ENCODE assay signal across 1 cellular context in genomic region chr6:4021133-4021861, GRCh38.
TF ChIP-seq lines count a peak whose summit lies in the region.

No MANE protein-coding gene starts in this region.

TF ChIP-seq in HepG2, 621 proteins besides CTCF, POLR2A, EP300 and RAD21 (continued from another document and continues in another):
- TF ChIP-seq MIER2 (CRISPR knock-in tag; IDR thresholded peaks at IDR 0.05), result 0 out of 2 replicates have a peak, but pooled peaks have one; percentile 5
- no peak for TF ChIP-seq ZNF883 (CRISPR knock-in tag; IDR thresholded peaks at IDR 0.05; ENCODE audit: not compliant biosample characterization)
- TF ChIP-seq, protein P1, sequence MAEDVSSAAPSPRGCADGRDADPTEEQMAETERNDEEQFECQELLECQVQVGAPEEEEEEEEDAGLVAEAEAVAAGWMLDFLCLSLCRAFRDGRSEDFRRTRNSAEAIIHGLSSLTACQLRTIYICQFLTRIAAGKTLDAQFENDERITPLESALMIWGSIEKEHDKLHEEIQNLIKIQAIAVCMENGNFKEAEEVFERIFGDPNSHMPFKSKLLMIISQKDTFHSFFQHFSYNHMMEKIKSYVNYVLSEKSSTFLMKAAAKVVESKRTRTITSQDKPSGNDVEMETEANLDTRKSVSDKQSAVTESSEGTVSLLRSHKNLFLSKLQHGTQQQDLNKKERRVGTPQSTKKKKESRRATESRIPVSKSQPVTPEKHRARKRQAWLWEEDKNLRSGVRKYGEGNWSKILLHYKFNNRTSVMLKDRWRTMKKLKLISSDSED (CRISPR knock-in tag; IDR thresholded peaks at IDR 0.05), result peak; percentile 51; the same call in 1 of the 2 replicates
- peak; percentile 79 for TF ChIP-seq SNAPC2 (CRISPR knock-in tag; IDR thresholded peaks at IDR 0.05)
- TF ChIP-seq FOXO1 (CRISPR knock-in tag; IDR thresholded peaks at IDR 0.05), result peak; percentile 42
- TF ChIP-seq, protein P2, sequence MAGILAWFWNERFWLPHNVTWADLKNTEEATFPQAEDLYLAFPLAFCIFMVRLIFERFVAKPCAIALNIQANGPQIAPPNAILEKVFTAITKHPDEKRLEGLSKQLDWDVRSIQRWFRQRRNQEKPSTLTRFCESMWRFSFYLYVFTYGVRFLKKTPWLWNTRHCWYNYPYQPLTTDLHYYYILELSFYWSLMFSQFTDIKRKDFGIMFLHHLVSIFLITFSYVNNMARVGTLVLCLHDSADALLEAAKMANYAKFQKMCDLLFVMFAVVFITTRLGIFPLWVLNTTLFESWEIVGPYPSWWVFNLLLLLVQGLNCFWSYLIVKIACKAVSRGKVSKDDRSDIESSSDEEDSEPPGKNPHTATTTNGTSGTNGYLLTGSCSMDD (CRISPR knock-in tag; IDR thresholded peaks at IDR 0.05), result no peak
- TF ChIP-seq, protein P3, sequence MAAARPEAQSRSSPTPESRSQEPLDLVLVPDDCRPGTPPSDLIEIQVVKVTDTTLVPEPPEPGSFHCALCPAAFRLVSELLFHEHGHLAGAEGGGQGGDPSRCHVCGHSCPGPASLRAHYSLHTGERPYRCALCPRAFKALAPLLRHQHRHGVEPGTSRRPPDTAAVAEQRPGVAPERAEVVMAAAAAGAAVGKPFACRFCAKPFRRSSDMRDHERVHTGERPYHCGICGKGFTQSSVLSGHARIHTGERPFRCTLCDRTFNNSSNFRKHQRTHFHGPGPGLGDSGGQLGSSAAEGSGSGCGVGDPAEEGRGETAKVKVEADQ (CRISPR knock-in tag; IDR thresholded peaks at IDR 0.05; ENCODE audit: borderline replicate concordance), result no peak
- TF ChIP-seq ZBTB38 (CRISPR knock-in tag; IDR thresholded peaks at IDR 0.05), result peak; percentile 73; the same call in 1 of the 2 replicates
- TF ChIP-seq ZNF891 (CRISPR knock-in tag; IDR thresholded peaks at IDR 0.05), result peak; percentile 93
- peak; percentile 67 for TF ChIP-seq KDM5A (IDR thresholded peaks at IDR 0.05; ENCODE audit: borderline replicate concordance, low read length)
- TF ChIP-seq, protein P4, sequence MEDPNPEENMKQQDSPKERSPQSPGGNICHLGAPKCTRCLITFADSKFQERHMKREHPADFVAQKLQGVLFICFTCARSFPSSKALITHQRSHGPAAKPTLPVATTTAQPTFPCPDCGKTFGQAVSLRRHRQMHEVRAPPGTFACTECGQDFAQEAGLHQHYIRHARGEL (CRISPR knock-in tag; IDR thresholded peaks at IDR 0.05), result no peak
- TF ChIP-seq GABPA (IDR thresholded peaks at IDR 0.05; ENCODE audit: low read depth, low read length), result peak; percentile 87
- TF ChIP-seq GABPA (CRISPR knock-in tag; IDR thresholded peaks at IDR 0.05; ENCODE audit: low read depth), result peak; percentile 97
- TF ChIP-seq ZNF720 (CRISPR knock-in tag; IDR thresholded peaks at IDR 0.05), result no peak
- TF ChIP-seq, protein P5, sequence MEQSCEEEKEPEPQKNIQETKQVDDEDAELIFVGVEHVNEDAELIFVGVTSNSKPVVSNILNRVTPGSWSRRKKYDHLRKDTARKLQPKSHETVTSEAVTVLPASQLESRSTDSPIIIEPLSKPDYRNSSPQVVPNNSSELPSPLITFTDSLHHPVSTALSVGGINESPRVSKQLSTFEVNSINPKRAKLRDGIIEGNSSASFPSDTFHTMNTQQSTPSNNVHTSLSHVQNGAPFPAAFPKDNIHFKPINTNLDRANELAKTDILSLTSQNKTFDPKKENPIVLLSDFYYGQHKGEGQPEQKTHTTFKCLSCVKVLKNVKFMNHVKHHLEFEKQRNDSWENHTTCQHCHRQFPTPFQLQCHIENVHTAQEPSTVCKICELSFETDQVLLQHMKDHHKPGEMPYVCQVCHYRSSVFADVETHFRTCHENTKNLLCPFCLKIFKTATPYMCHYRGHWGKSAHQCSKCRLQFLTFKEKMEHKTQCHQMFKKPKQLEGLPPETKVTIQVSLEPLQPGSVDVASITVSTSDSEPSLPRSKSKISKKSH (CRISPR knock-in tag; IDR thresholded peaks at IDR 0.05; ENCODE audit: borderline replicate concordance), result peak; percentile 92
- TF ChIP-seq MEIS2 (CRISPR knock-in tag; IDR thresholded peaks at IDR 0.05), result peak; percentile 88
- peak; percentile 98 for TF ChIP-seq TAF1 (CRISPR knock-in tag; IDR thresholded peaks at IDR 0.05)
- TF ChIP-seq ZNF451 (CRISPR knock-in tag; IDR thresholded peaks at IDR 0.05), result peak; percentile 56; the same call in 1 of the 2 replicates
- peak; percentile 79 for TF ChIP-seq MNT (IDR thresholded peaks at IDR 0.05)
- TF ChIP-seq CHCHD3 (CRISPR knock-in tag; IDR thresholded peaks at IDR 0.05), result peak; percentile 92; the same call in 1 of the 2 replicates
- peak; percentile 69; the same call in 1 of the 2 replicates for TF ChIP-seq IKZF5 (CRISPR knock-in tag; IDR thresholded peaks at IDR 0.05)
- TF ChIP-seq SATB2 (CRISPR knock-in tag; IDR thresholded peaks at IDR 0.05), result peak; percentile 89; the same call in 1 of the 2 replicates
- peak; percentile 90; the same call in 1 of the 2 replicates for TF ChIP-seq ZNF350 (CRISPR knock-in tag; IDR thresholded peaks at IDR 0.05; ENCODE audit: borderline replicate concordance, low read depth)
- no peak for TF ChIP-seq ATAD3A (CRISPR knock-in tag; IDR thresholded peaks at IDR 0.05)
- TF ChIP-seq XRCC5 (optimal IDR thresholded peaks at IDR 0.05; ENCODE audit: low read length), result peak; percentile 20
- TF ChIP-seq MIXL1 (CRISPR knock-in tag; IDR thresholded peaks at IDR 0.05), result peak; percentile 70
- no peak for TF ChIP-seq FUBP1 (CRISPR knock-in tag; IDR thresholded peaks at IDR 0.05; ENCODE audit: borderline replicate concordance)
- TF ChIP-seq HOXA9 (CRISPR knock-in tag; IDR thresholded peaks at IDR 0.05; ENCODE audit: borderline replicate concordance), result no peak; the same call in 1 of the 2 replicates
- TF ChIP-seq SRSF4 (IDR thresholded peaks at IDR 0.05; ENCODE audit: low read depth, low read length, poor library complexity, severe bottlenecking), result no peak
- peak; percentile 53; the same call in 1 of the 2 replicates for TF ChIP-seq ZBTB8A (CRISPR knock-in tag; IDR thresholded peaks at IDR 0.05; ENCODE audit: borderline replicate concordance, low read depth)
- TF ChIP-seq, protein P6, sequence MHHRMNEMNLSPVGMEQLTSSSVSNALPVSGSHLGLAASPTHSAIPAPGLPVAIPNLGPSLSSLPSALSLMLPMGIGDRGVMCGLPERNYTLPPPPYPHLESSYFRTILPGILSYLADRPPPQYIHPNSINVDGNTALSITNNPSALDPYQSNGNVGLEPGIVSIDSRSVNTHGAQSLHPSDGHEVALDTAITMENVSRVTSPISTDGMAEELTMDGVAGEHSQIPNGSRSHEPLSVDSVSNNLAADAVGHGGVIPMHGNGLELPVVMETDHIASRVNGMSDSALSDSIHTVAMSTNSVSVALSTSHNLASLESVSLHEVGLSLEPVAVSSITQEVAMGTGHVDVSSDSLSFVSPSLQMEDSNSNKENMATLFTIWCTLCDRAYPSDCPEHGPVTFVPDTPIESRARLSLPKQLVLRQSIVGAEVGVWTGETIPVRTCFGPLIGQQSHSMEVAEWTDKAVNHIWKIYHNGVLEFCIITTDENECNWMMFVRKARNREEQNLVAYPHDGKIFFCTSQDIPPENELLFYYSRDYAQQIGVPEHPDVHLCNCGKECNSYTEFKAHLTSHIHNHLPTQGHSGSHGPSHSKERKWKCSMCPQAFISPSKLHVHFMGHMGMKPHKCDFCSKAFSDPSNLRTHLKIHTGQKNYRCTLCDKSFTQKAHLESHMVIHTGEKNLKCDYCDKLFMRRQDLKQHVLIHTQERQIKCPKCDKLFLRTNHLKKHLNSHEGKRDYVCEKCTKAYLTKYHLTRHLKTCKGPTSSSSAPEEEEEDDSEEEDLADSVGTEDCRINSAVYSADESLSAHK (CRISPR knock-in tag; IDR thresholded peaks at IDR 0.05; ENCODE audit: borderline replicate concordance), result no peak
- TF ChIP-seq DNMT3B (CRISPR knock-in tag; conservative IDR thresholded peaks at IDR 0.05), result no peak
- no peak for TF ChIP-seq ZNF775 (CRISPR knock-in tag; IDR thresholded peaks at IDR 0.05; ENCODE audit: borderline replicate concordance)
- TF ChIP-seq TEAD3 (CRISPR knock-in tag; optimal IDR thresholded peaks at IDR 0.05; ENCODE audit: borderline replicate concordance), result peak; percentile 93
- peak; percentile 75 for TF ChIP-seq DMAP1 (CRISPR knock-in tag; IDR thresholded peaks at IDR 0.05)
- TF ChIP-seq ZNF614 (CRISPR knock-in tag; IDR thresholded peaks at IDR 0.05; ENCODE audit: borderline replicate concordance), result peak; percentile 84
- peak; percentile 93 for TF ChIP-seq KAT7 (CRISPR knock-in tag; IDR thresholded peaks at IDR 0.05; ENCODE audit: borderline replicate concordance)
- peak; percentile 21; the same call in 1 of the 2 replicates for TF ChIP-seq RARA (CRISPR knock-in tag; IDR thresholded peaks at IDR 0.05)
- TF ChIP-seq, protein P7, sequence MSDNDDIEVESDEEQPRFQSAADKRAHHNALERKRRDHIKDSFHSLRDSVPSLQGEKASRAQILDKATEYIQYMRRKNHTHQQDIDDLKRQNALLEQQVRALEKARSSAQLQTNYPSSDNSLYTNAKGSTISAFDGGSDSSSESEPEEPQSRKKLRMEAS (IDR thresholded peaks at IDR 0.05), result peak; percentile 89
- peak; percentile 99 for TF ChIP-seq NR2C2 (CRISPR knock-in tag; IDR thresholded peaks at IDR 0.05; ENCODE audit: borderline replicate concordance)
- no peak for TF ChIP-seq REXO4 (CRISPR knock-in tag; IDR thresholded peaks at IDR 0.05; ENCODE audit: borderline replicate concordance)
- TF ChIP-seq ZNF768 (CRISPR knock-in tag; IDR thresholded peaks at IDR 0.05), result peak; percentile 57; the same call in 1 of the 2 replicates
- 0 out of 2 replicates have a peak, but pooled peaks have one; percentile 13 for TF ChIP-seq NFYC (CRISPR knock-in tag; IDR thresholded peaks at IDR 0.05)
- TF ChIP-seq HOMEZ (CRISPR knock-in tag; IDR thresholded peaks at IDR 0.05; ENCODE audit: low read depth), result peak; percentile 69; the same call in 1 of the 2 replicates
- TF ChIP-seq KMT2A (CRISPR knock-in tag; IDR thresholded peaks at IDR 0.05), result peak; percentile 93
- TF ChIP-seq HNF1B (CRISPR knock-in tag; IDR thresholded peaks at IDR 0.05), result peak; percentile 93
- TF ChIP-seq, protein P8, sequence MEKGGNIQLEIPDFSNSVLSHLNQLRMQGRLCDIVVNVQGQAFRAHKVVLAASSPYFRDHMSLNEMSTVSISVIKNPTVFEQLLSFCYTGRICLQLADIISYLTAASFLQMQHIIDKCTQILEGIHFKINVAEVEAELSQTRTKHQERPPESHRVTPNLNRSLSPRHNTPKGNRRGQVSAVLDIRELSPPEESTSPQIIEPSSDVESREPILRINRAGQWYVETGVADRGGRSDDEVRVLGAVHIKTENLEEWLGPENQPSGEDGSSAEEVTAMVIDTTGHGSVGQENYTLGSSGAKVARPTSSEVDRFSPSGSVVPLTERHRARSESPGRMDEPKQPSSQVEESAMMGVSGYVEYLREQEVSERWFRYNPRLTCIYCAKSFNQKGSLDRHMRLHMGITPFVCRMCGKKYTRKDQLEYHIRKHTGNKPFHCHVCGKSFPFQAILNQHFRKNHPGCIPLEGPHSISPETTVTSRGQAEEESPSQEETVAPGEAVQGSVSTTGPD (CRISPR knock-in tag; IDR thresholded peaks at IDR 0.05), result no peak
- peak; percentile 94 for TF ChIP-seq KDM2A (CRISPR knock-in tag; IDR thresholded peaks at IDR 0.05; ENCODE audit: borderline replicate concordance, low read depth)
